In genomic region chr7:65004575-65004974, GRCh38 we compare ENCODE assay signal across 15 cellular contexts. TPM values are rescaled to one million over a fixed set of nuclear protein-coding genes. Genes with fewer than 3 reads are reported as not detected.
DNase-seq lines count a peak whose midpoint lies in the region; ATAC-seq and TF ChIP-seq lines count a peak whose summit lies in the region.
"Had no signal": no experiment of that assay in that cellular context is flagged by ENCODE, and none has a peak within 500 bp of the region (broad histone marks: within the 10 kb centered on the region; RNA-seq: fewer than 3 reads in every experiment).

No MANE protein-coding gene starts in this region.

- TF ChIP-seq CTCF in DND-41 (IDR thresholded peaks at IDR 0.05; ENCODE audit: borderline replicate concordance, extremely low read depth, low read length, poor library complexity, severe bottlenecking) = no peak
- TF ChIP-seq CTCF in OCI-LY1 (IDR thresholded peaks at IDR 0.05; ENCODE audit: low read length) = no peak
- TF ChIP-seq CTCF in osteoblast (IDR thresholded peaks at IDR 0.05; ENCODE audit: extremely low read depth, low read depth, low read length) = no peak

- H3K9me3 ChIP-seq in DND-41 (ENCODE audit: insufficient read depth, low read length, severe bottlenecking) (peaks cover 30% of the 10 kb centered on the region), OCI-LY1 (ENCODE audit: low read length) (peaks cover 19% of the 10 kb centered on the region), osteoblast (ENCODE audit: low read depth, low read length) (no peaks in the 10 kb centered on the region), MG63 (peaks cover 28% of the 10 kb centered on the region)
- H3K9me3 ChIP-seq: prostate gland, suprapubic skin had no signal

- no peaks in the 10 kb centered on the region for H3K9me2 ChIP-seq in OCI-LY1 (ENCODE audit: low read depth, low read length)

- peaks cover 69% of the 10 kb centered on the region for H3K79me2 ChIP-seq in DND-41 (ENCODE audit: insufficient read depth, low read length)
- H3K79me2 ChIP-seq in OCI-LY1 (ENCODE audit: insufficient read depth, low read length) = peaks cover 24% of the 10 kb centered on the region
- peaks cover 60% of the 10 kb centered on the region for H3K79me2 ChIP-seq in osteoblast (ENCODE audit: insufficient read depth, low read length)

- H3K27me3 ChIP-seq in DND-41 (ENCODE audit: insufficient read depth, low read length, poor library complexity) = no peaks in the 10 kb centered on the region
- H3K27me3 ChIP-seq in OCI-LY1 (ENCODE audit: insufficient read depth, low read length) = no peaks in the 10 kb centered on the region
- H3K27me3 ChIP-seq in osteoblast (ENCODE audit: insufficient read depth, low read length) = no peaks in the 10 kb centered on the region
- no peaks in the 10 kb centered on the region for H3K27me3 ChIP-seq in MG63
- H3K27me3 ChIP-seq: suprapubic skin had no signal

- no peaks in the 10 kb centered on the region for H3F3A ChIP-seq in OCI-LY1 (ENCODE audit: insufficient read depth, low read length)

- no peaks in the 10 kb centered on the region for H4K20me1 ChIP-seq in DND-41 (ENCODE audit: insufficient read depth, low read length)
- H4K20me1 ChIP-seq in OCI-LY1 (ENCODE audit: insufficient read depth, low read length) = no peaks in the 10 kb centered on the region
- no peaks in the 10 kb centered on the region for H4K20me1 ChIP-seq in osteoblast (ENCODE audit: insufficient read depth, low read length)

- DNase-seq in DND-41 (no peak), dermis blood vessel endothelial cell (peak; percentile 33), osteoblast (ENCODE audit: insufficient read length, low spot score, missing footprints) (no peak), MG63 (no peak), NCI-H146 treated with DMSO at 0.1 percent for 48 hours (lab: John Stamatoyannopoulos, UW; ENCODE audit: unreplicated experiment) (no peak), inferior parietal cortex (ENCODE audit: extremely low spot score) (no peak)
- DNase-seq: HFFc6, KG1, NCI-H2081 treated with DMSO at 0.1 percent for 48 hours had no signal

- peaks cover 48% of the 10 kb centered on the region for H3K36me3 ChIP-seq in DND-41 (ENCODE audit: insufficient read depth, low read length)
- H3K36me3 ChIP-seq in OCI-LY1 (ENCODE audit: insufficient read depth, low read length) = peaks cover 55% of the 10 kb centered on the region
- H3K36me3 ChIP-seq in osteoblast (ENCODE audit: insufficient read depth, low read length) = peaks cover 5% of the 10 kb centered on the region
- peaks cover 58% of the 10 kb centered on the region for H3K36me3 ChIP-seq in MG63
- H3K36me3 ChIP-seq: prostate gland had no signal

- peak overlapping the region; percentile 80 for H3K4me2 ChIP-seq in DND-41 (ENCODE audit: insufficient read depth, low read length)
- peak overlapping the region; percentile 67 for H3K4me2 ChIP-seq in OCI-LY1 (ENCODE audit: low read length)
- H3K4me2 ChIP-seq in osteoblast (ENCODE audit: insufficient read depth, low read length) = peak overlapping the region; percentile 78

- H3K4me1 ChIP-seq in DND-41 (ENCODE audit: insufficient read depth, low read length) = peaks cover 29% of the 10 kb centered on the region
- peaks cover 26% of the 10 kb centered on the region for H3K4me1 ChIP-seq in OCI-LY1 (ENCODE audit: insufficient read depth, low read length, severe bottlenecking)
- H3K4me1 ChIP-seq in osteoblast (ENCODE audit: insufficient read depth, low read length) = peaks cover 5% of the 10 kb centered on the region
- H3K4me1 ChIP-seq: prostate gland had no signal

- no peak overlapping the region for H3K27ac ChIP-seq in DND-41 (ENCODE audit: low read length)
- no peak overlapping the region for H3K27ac ChIP-seq in OCI-LY1 (ENCODE audit: low read depth, low read length, poor library complexity, severe bottlenecking)
- no peak overlapping the region for H3K27ac ChIP-seq in osteoblast (ENCODE audit: low read depth, low read length)
- H3K27ac ChIP-seq: prostate gland, suprapubic skin had no signal

- H3K4me3 ChIP-seq in DND-41 (ENCODE audit: low read depth in 1 of 2, low read length in 2 of 2) (peak overlapping the region in 1 of 2 experiments; percentile 80; a peak in 2 of 4 replicates), OCI-LY1 (ENCODE audit: low read depth, low read length, poor library complexity, severe bottlenecking) (peak overlapping the region; percentile 79), osteoblast (ENCODE audit: insufficient read depth, low read length) (no peak overlapping the region), MG63 (no peak overlapping the region)
- H3K4me3 ChIP-seq: prostate gland had no signal

- H3K9ac ChIP-seq in DND-41 (ENCODE audit: low read depth, low read length) = no peak overlapping the region; the same call in 1 of the 2 replicates
- H3K9ac ChIP-seq in OCI-LY1 (ENCODE audit: low read length) = no peak overlapping the region

- H2AFZ ChIP-seq in DND-41 (ENCODE audit: low read depth, low read length) = no peak overlapping the region
- H2AFZ ChIP-seq in OCI-LY1 (ENCODE audit: low read length) = no peak overlapping the region
- no peak overlapping the region for H2AFZ ChIP-seq in osteoblast (ENCODE audit: low read length)

- no peak for ATAC-seq in DND-41 (ENCODE audit: insufficient read depth, low read depth)
- no peak for ATAC-seq in HG03135 (IDR thresholded peaks at IDR 0.05; ENCODE audit: unreplicated experiment)
- ATAC-seq: left lobe of liver, Panc1 had no signal

RNA-seq across cellular contexts. Expression of gene ERV3-1, which starts 1.9 kb away (rescaled TPM):
- 4.5 and 7.7 TPM in 2 replicates for total RNA-seq in dermis blood vessel endothelial cell
- 18.9 and 24.2 TPM in 2 replicates for total RNA-seq in osteoblast
- 3.3 and 3.7 TPM in 2 replicates for total RNA-seq in MG63 (2014; rRNA removed; shearing (Covaris generic); ENCODE audit: low replicate concordance)

RNA-seq across cellular contexts. Expression of gene ZNF117, which starts 13.7 kb away (rescaled TPM):
- total RNA-seq in dermis blood vessel endothelial cell (4.8 TPM in 2 replicates), osteoblast (8.0 and 8.3 TPM in 2 replicates)
- total RNA-seq in MG63 (2014; rRNA removed; shearing (Covaris generic); ENCODE audit: low replicate concordance) = 0.94 and 3.7 TPM in 2 replicates
